In genomic region chr15:74209560-74209958, GRCh38 we compare ENCODE assay signal across 20 cellular contexts. TPM values are rescaled to one million over a fixed set of nuclear protein-coding genes. Genes with fewer than 3 reads are reported as not detected.
DNase-seq lines count a peak whose midpoint lies in the region; ATAC-seq and TF ChIP-seq lines count a peak whose summit lies in the region.
"Had no signal": no experiment of that assay in that cellular context is flagged by ENCODE, and none has a peak within 500 bp of the region (broad histone marks: within the 10 kb centered on the region; RNA-seq: fewer than 3 reads in every experiment).

No MANE protein-coding gene starts in this region.

- no peaks in the 10 kb centered on the region for H3K9me2 ChIP-seq in HCT116 (ENCODE audit: insufficient read depth)

- peaks cover 30% of the 10 kb centered on the region for H3K4me1 Mint-ChIP-seq in endodermal cell
- H3K4me1 Mint-ChIP-seq in effector memory CD8-positive, alpha-beta T cell (ENCODE audit: low read depth in 2 of 2), result no peaks in the 10 kb centered on the region

- no peaks in the 10 kb centered on the region for H3K36me3 Mint-ChIP-seq in endodermal cell (ENCODE audit: low read depth)
- H3K36me3 Mint-ChIP-seq in effector memory CD8-positive, alpha-beta T cell (ENCODE audit: insufficient read depth), result no peaks in the 10 kb centered on the region

- H3K27me3 Mint-ChIP-seq in endodermal cell (ENCODE audit: insufficient read depth), result peaks cover 12% of the 10 kb centered on the region
- peaks cover 38 to 70% of the 10 kb centered on the region in 2 donors for H3K27me3 Mint-ChIP-seq in effector memory CD8-positive, alpha-beta T cell

- ATAC-seq in HCT116, result 0 out of 2 replicates have a peak, but pooled peaks have one; percentile 45
- ATAC-seq in GM18519 (IDR thresholded peaks at IDR 0.05; ENCODE audit: low FRiP score, unreplicated experiment), result no peak
- ATAC-seq in effector memory CD8-positive, alpha-beta T cell (replicated peaks), result no peak
- no peak for ATAC-seq in HG02678 (IDR thresholded peaks at IDR 0.05; ENCODE audit: unreplicated experiment)

- BruUV-seq in HCT116 (replicated peaks; lab: Mats Ljungman, UMichigan), result no TSS peak

- H3K27me3 ChIP-seq in HCT116 (ENCODE audit: insufficient read depth, low read length) (peaks cover 5% of the 10 kb centered on the region; the same call in 1 of the 2 replicates), NT2/D1 (ENCODE audit: insufficient read depth, insufficient read length) (peaks cover 30% of the 10 kb centered on the region), endodermal cell (ENCODE audit: control insufficient read depth, insufficient read depth, low read length, poor library complexity, severe bottlenecking) (no peaks in the 10 kb centered on the region), osteoblast (ENCODE audit: insufficient read depth, low read length) (no peaks in the 10 kb centered on the region)
- H3K27me3 ChIP-seq: sigmoid colon, uterus had no signal

- no peak for DNase-seq in HCT116 (ENCODE audit: low read depth, low spot score)
- DNase-seq in NT2/D1 (ENCODE audit: low read depth, low spot score), result no peak
- DNase-seq in endodermal cell, result no peak
- DNase-seq in osteoblast (ENCODE audit: insufficient read length, low spot score, missing footprints), result no peak
- DNase-seq in midbrain (lab: John Stamatoyannopoulos, UW), result no peak
- DNase-seq in effector memory CD8-positive, alpha-beta T cell, result no peak
- DNase-seq: activated CD4-positive, alpha-beta T cell treated with anti-CD3 and anti-CD28 coated beads for 4 hours; activated CD8-positive, alpha-beta memory T cell treated with anti-CD3 and anti-CD28 coated beads, Interleukin-2, amount 50 U/mL, for 4 hours; activated gamma-delta T cell; HCEC 1CT; hippocampal formation; NCI-H2227 treated with DMSO at 0.1 percent for 48 hours; nucleus accumbens; sigmoid colon; stimulated activated CD4-positive, alpha-beta T cell treated with anti-CD3 and anti-CD28 coated beads, Interleukin-1b, Interleukin-23, amount 100 ng/mL, for 48 hours; stomach; uterus had no signal

- 65 to 91% methylated on average over 2 to 5 of the region's 5 CpGs for WGBS in endodermal cell (ENCODE audit: insufficient coverage in 1 of 2, insufficient read length in 1 of 2), 2 experiments

- H3K9ac ChIP-seq in HCT116 (ENCODE audit: low read length) (no peak overlapping the region), NT2/D1 (ENCODE audit: insufficient read length, low read depth) (peak overlapping the region; percentile 63), endodermal cell (ENCODE audit: extremely low read depth, low read length, poor library complexity, severe bottlenecking) (no peak overlapping the region)

- H3K27ac ChIP-seq in HCT116 (ENCODE audit: low read depth, low read length) (no peak overlapping the region), endodermal cell (ENCODE audit: low read depth, low read length) (peak overlapping the region; percentile 51), osteoblast (ENCODE audit: low read depth, low read length) (peak overlapping the region; percentile 86)
- H3K27ac ChIP-seq: sigmoid colon, stomach had no signal

- no peak for TF ChIP-seq POLR2A in HCT116 (IDR thresholded peaks at IDR 0.05; ENCODE audit: borderline replicate concordance, extremely low read depth, insufficient read depth, insufficient read length)

- RAD21 ChIA-PET in HCT116 (lab: Charles Lee; ENCODE audit: low non-redundant PET in 1 of 2, low total read pairs in 2 of 2, uncharacterized antibody in 2 of 2, unreplicated experiment in 2 of 2), result no interaction called here

- CTCF ChIA-PET in HCT116 (lab: Charles Lee), result no interaction called here

- no peak overlapping the region for H3K4me2 ChIP-seq in HCT116 (ENCODE audit: low read length)
- H3K4me2 ChIP-seq in osteoblast (ENCODE audit: insufficient read depth, low read length), result peak overlapping the region; percentile 20

- no peaks in the 10 kb centered on the region for H4K20me1 ChIP-seq in HCT116 (ENCODE audit: insufficient read depth)
- no peaks in the 10 kb centered on the region for H4K20me1 ChIP-seq in osteoblast (ENCODE audit: insufficient read depth, low read length)

- H2AFZ ChIP-seq in HCT116 (ENCODE audit: low read depth, low read length, poor library complexity, severe bottlenecking) (no peak overlapping the region), osteoblast (ENCODE audit: low read length) (no peak overlapping the region)

- no peaks in the 10 kb centered on the region for H3K9me3 Mint-ChIP-seq in endodermal cell
- H3K9me3 Mint-ChIP-seq in effector memory CD8-positive, alpha-beta T cell, result no peaks in the 10 kb centered on the region

- H3K27ac Mint-ChIP-seq in endodermal cell, result peak overlapping the region; percentile 79
- H3K27ac Mint-ChIP-seq in effector memory CD8-positive, alpha-beta T cell, result no peak overlapping the region

- H3K4me3 ChIP-seq in HCT116 (replicated peaks in 1 of 2; ENCODE audit: low read depth in 1 of 2, low read length in 2 of 2), result no peak overlapping the region
- H3K4me3 ChIP-seq in NT2/D1 (ENCODE audit: insufficient read length, low read depth), result peak overlapping the region; percentile 2
- no peak overlapping the region for H3K4me3 ChIP-seq in endodermal cell (ENCODE audit: low read length)
- H3K4me3 ChIP-seq in osteoblast (ENCODE audit: insufficient read depth, low read length), result no peak overlapping the region
- H3K4me3 ChIP-seq: sigmoid colon, stomach, uterus had no signal

- TF ChIP-seq RAD21 in HCT116 (IDR thresholded peaks at IDR 0.05; ENCODE audit: low read depth), result no peak

- intact Hi-C loops in HCT116 (cut with micrococcal nuclease), result no loop called here

- H3K36me3 ChIP-seq in HCT116 (ENCODE audit: control insufficient read depth in 1 of 2, insufficient read depth in 2 of 2, low read length in 2 of 2) (no peaks in the 10 kb centered on the region), NT2/D1 (ENCODE audit: insufficient read depth, insufficient read length, low read length) (peaks cover 4% of the 10 kb centered on the region), endodermal cell (ENCODE audit: control insufficient read depth, insufficient read depth, low read length) (no peaks in the 10 kb centered on the region), osteoblast (ENCODE audit: insufficient read depth, low read length) (no peaks in the 10 kb centered on the region)
- H3K36me3 ChIP-seq: sigmoid colon, stomach, uterus had no signal

- H3K9me3 ChIP-seq in HCT116 (ENCODE audit: control insufficient read depth in 1 of 2, insufficient read depth in 1 of 2, low read depth in 1 of 2, low read length in 2 of 2) (no peaks in the 10 kb centered on the region), NT2/D1 (ENCODE audit: insufficient read depth, low read length) (peaks cover 6% of the 10 kb centered on the region; the same call in 1 of the 2 replicates), endodermal cell (ENCODE audit: control insufficient read depth, low read length) (no peaks in the 10 kb centered on the region), osteoblast (ENCODE audit: low read depth, low read length) (no peaks in the 10 kb centered on the region)
- H3K9me3 ChIP-seq: sigmoid colon, stomach, uterus had no signal

- H3K79me2 ChIP-seq in HCT116 (ENCODE audit: insufficient read depth, low read length) (no peaks in the 10 kb centered on the region), osteoblast (ENCODE audit: insufficient read depth, low read length) (no peaks in the 10 kb centered on the region)

- POLR2A ChIA-PET in HCT116 (lab: Charles Lee), result no interaction called here

- H3K4me1 ChIP-seq in HCT116 (ENCODE audit: control insufficient read depth in 1 of 2, insufficient read depth in 2 of 2, low read length in 2 of 2) (peaks cover 6 to 15% of the 10 kb centered on the region in 2 experiments; a peak in 3 of 4 replicates), NT2/D1 (ENCODE audit: insufficient read depth, insufficient read length) (peaks cover 50% of the 10 kb centered on the region), endodermal cell (ENCODE audit: control insufficient read depth, insufficient read depth, low read length) (no peaks in the 10 kb centered on the region), osteoblast (ENCODE audit: insufficient read depth, low read length) (peaks cover 29% of the 10 kb centered on the region)
- H3K4me1 ChIP-seq: uterus had no signal

- TF ChIP-seq CTCF in HCT116 (IDR thresholded peaks at IDR 0.05 in 2 of 3, conservative IDR thresholded peaks at IDR 0.05 in 1 of 3; ENCODE audit: borderline replicate concordance in 1 of 3, insufficient read depth in 1 of 3, low read depth in 2 of 3, low read length in 2 of 3), result no peak
- TF ChIP-seq CTCF in endodermal cell (conservative IDR thresholded peaks at IDR 0.05), result peak; percentile 13
- TF ChIP-seq CTCF in osteoblast (IDR thresholded peaks at IDR 0.05; ENCODE audit: extremely low read depth, low read depth, low read length), result no peak

- H3K4me3 Mint-ChIP-seq in endodermal cell, result no peak overlapping the region
- no peak overlapping the region for H3K4me3 Mint-ChIP-seq in effector memory CD8-positive, alpha-beta T cell

TF ChIP-seq in HCT116, 20 proteins besides CTCF, POLR2A, EP300 and RAD21:
- TF ChIP-seq EZH2 (IDR thresholded peaks at IDR 0.05) (no peak), FOSL1 (IDR thresholded peaks at IDR 0.05; ENCODE audit: low read depth) (no peak), EGR1 (IDR thresholded peaks at IDR 0.05; ENCODE audit: low read depth) (no peak), ELF1 (IDR thresholded peaks at IDR 0.05; ENCODE audit: borderline replicate concordance, low read depth) (no peak), JUND (IDR thresholded peaks at IDR 0.05) (no peak), MAX (IDR thresholded peaks at IDR 0.05) (no peak)

RNA-seq across cellular contexts. Expression of gene STRA6, which starts 7.0 kb away (rescaled TPM):
- total RNA-seq in HCT116 (2021; ENCODE audit: unreplicated experiment) (0.54 TPM), endodermal cell (10 to 100 TPM; 18.2 to 26.2 TPM), osteoblast (under 0.01 and 0.36 TPM in 2 replicates)
- 0.46 and 0.59 TPM in 2 replicates for polyA plus RNA-seq in HCT116 (2012)
- polyA plus RNA-seq in endodermal cell (2013, experiment 1 of 2), result 25.5 TPM
- 24.2 TPM for polyA plus RNA-seq in endodermal cell (2013, experiment 2 of 2)
- total RNA-seq: endothelial cell of umbilical vein had no signal
- polyA plus RNA-seq: endothelial cell of umbilical vein had no signal

RNA-seq across cellular contexts. Expression of gene CCDC33, which starts 26.6 kb away (rescaled TPM):
- total RNA-seq in HCT116 (2021; ENCODE audit: unreplicated experiment), result 0.15 TPM
- polyA plus RNA-seq in HCT116 (2012), result 0.09 and 0.21 TPM in 2 replicates
- 1 to 10 TPM; 2.8 to 3.5 TPM for total RNA-seq in endodermal cell
- 4.3 TPM for polyA plus RNA-seq in endodermal cell (2013, experiment 1 of 2)
- polyA plus RNA-seq in endodermal cell (2013, experiment 2 of 2), result 2.9 TPM
- total RNA-seq in osteoblast, result 0.29 TPM in 1 of 2 replicates, not detected in the other
- total RNA-seq: endothelial cell of umbilical vein, sigmoid colon had no signal
- polyA plus RNA-seq: endothelial cell of umbilical vein, stomach had no signal

RNA-seq across cellular contexts. Expression of gene ISLR, which starts 36.0 kb away (rescaled TPM):
- total RNA-seq in HCT116 (2021; ENCODE audit: unreplicated experiment), result 0.12 TPM
- not detected in 2 replicates for polyA plus RNA-seq in HCT116 (2012)
- under 1 TPM in 1 of 2 donors, not detected in 1; 0.29 TPM for total RNA-seq in endodermal cell
- 2.7 TPM for polyA plus RNA-seq in endodermal cell (2013, experiment 1 of 2)
- polyA plus RNA-seq in endodermal cell (2013, experiment 2 of 2), result 2.9 TPM
- total RNA-seq in osteoblast, result 77.5 and 106 TPM in 2 replicates
- total RNA-seq: endothelial cell of umbilical vein had no signal
- polyA plus RNA-seq: endothelial cell of umbilical vein had no signal

Comparison
In these comparisons a context has a peak if more than half of its experiments do, and no peak if none do; other contexts are left out.
1. RNA of gene STRA6, which starts 7.0 kb away (total RNA-seq): 18.2 to 26.2 TPM in endodermal cell; 0.54 TPM in HCT116 (single experiment) and under 0.01 to 0.36 TPM in osteoblast; every median in the first group is over 10 times any median in the second.
2. RNA of gene ISLR, which starts 36.0 kb away (total RNA-seq): 77.5 to 106 TPM in osteoblast; 0.29 TPM in endodermal cell and 0.12 TPM in HCT116 (single experiment); every median in the first group is over 10 times any median in the second.